In genomic region chr6:36245572-36246031, GRCh38 we compare ENCODE assay signal across 11 cellular contexts.
DNase-seq lines count a peak whose midpoint lies in the region; TF ChIP-seq lines count a peak whose summit lies in the region.
"Had no signal": no experiment of that assay in that cellular context is flagged by ENCODE, and none has a peak within 500 bp of the region (broad histone marks: within the 10 kb centered on the region; RNA-seq: fewer than 3 reads in every experiment).

No MANE protein-coding gene starts in this region.

- peak; percentile 15 for DNase-seq in stimulated activated CD4-positive, alpha-beta T cell treated with anti-CD3 and anti-CD28 coated beads, Interleukin-15, amount 100 ng/mL, for 24 hours
- no peak for DNase-seq in stimulated activated CD4-positive, alpha-beta T cell treated with anti-CD3 and anti-CD28 coated beads, Interleukin-4, amount 100 ng/mL, for 24 hours
- DNase-seq in iPS-NIHi7 (ENCODE audit: extremely low spot score) (peak; percentile 74), NCI-H526 (lab: John Stamatoyannopoulos, UW) (no peak), GDM1 (lab: John Stamatoyannopoulos, UW) (no peak), OCI-M1 (lab: John Stamatoyannopoulos, UW) (no peak), NCI-H128 (lab: John Stamatoyannopoulos, UW; ENCODE audit: unreplicated experiment) (no peak)
- DNase-seq: Calu3, NCI-H526 treated with DMSO at 0.1 percent for 48 hours had no signal

- peak overlapping the region; percentile 61 for H3K27ac ChIP-seq in VCaP
- H3K27ac ChIP-seq: right atrium auricular region had no signal

- peak; percentile 78 for TF ChIP-seq CTCF in VCaP (conservative IDR thresholded peaks at IDR 0.05)

Comparison
In these comparisons a context has a peak if more than half of its experiments do, and no peak if none do; other contexts are left out.
1. DNase-seq: peak in stimulated activated CD4-positive, alpha-beta T cell treated with anti-CD3 and anti-CD28 coated beads, Interleukin-15, amount 100 ng/mL, for 24 hours (single experiment) and iPS-NIHi7 (single experiment); none in stimulated activated CD4-positive, alpha-beta T cell treated with anti-CD3 and anti-CD28 coated beads, Interleukin-4, amount 100 ng/mL, for 24 hours (single experiment), NCI-H526 (0 of 2), GDM1 (single experiment), OCI-M1 (single experiment) and NCI-H128 (single experiment).